ENCODE assay signal across 14 cellular contexts in genomic region chr17:49213803-49214202, GRCh38. TPM values are rescaled to one million over a fixed set of nuclear protein-coding genes. Genes with fewer than 3 reads are reported as not detected.
DNase-seq lines count a peak whose midpoint lies in the region; ATAC-seq and TF ChIP-seq lines count a peak whose summit lies in the region.
"Had no signal": no experiment of that assay in that cellular context is flagged by ENCODE, and none has a peak within 500 bp of the region (broad histone marks: within the 10 kb centered on the region; RNA-seq: fewer than 3 reads in every experiment).

No MANE protein-coding gene starts in this region.

- H3K27ac Mint-ChIP-seq in T-helper 2 cell treated with Interferon-gamma antibody and Interleukin-4, amounts not matched to agents 5 μg/mL and 100 μg/mL, for 36 hours, result no peak overlapping the region
- H3K27ac Mint-ChIP-seq in activated naive CD8-positive, alpha-beta T cell, result peak overlapping the region; percentile 96
- peak overlapping the region; percentile 73 to 99 (median 94) for H3K27ac Mint-ChIP-seq in naive thymus-derived CD8-positive, alpha-beta T cell

- no peak for TF ChIP-seq CTCF in GM12865 (IDR thresholded peaks at IDR 0.05; ENCODE audit: insufficient read depth, low read depth, low read length, missing control alignments)

- H3K36me3 Mint-ChIP-seq in T-helper 2 cell treated with Interferon-gamma antibody and Interleukin-4, amounts not matched to agents 5 μg/mL and 100 μg/mL, for 36 hours (ENCODE audit: low read depth), result peaks cover 48% of the 10 kb centered on the region
- H3K36me3 Mint-ChIP-seq in activated naive CD8-positive, alpha-beta T cell, result peaks cover 14% of the 10 kb centered on the region
- peaks cover 0 to 14% (median 0%) of the 10 kb centered on the region in 3 donors for H3K36me3 Mint-ChIP-seq in naive thymus-derived CD8-positive, alpha-beta T cell

- H3K4me3 ChIP-seq in GM12865 (ENCODE audit: low read depth, low read length), result peak overlapping the region; percentile 87
- H3K4me3 ChIP-seq: K562, thyroid gland had no signal

- peaks cover 74% of the 10 kb centered on the region for H3K4me1 Mint-ChIP-seq in T-helper 2 cell treated with Interferon-gamma antibody and Interleukin-4, amounts not matched to agents 5 μg/mL and 100 μg/mL, for 36 hours (ENCODE audit: low read depth)
- peaks cover 86% of the 10 kb centered on the region for H3K4me1 Mint-ChIP-seq in activated naive CD8-positive, alpha-beta T cell (ENCODE audit: low read depth)
- H3K4me1 Mint-ChIP-seq in naive thymus-derived CD8-positive, alpha-beta T cell, result peaks cover 64 to 95% (median 92%) of the 10 kb centered on the region in 4 donors

- ATAC-seq in naive thymus-derived CD8-positive, alpha-beta T cell, result no peak
- ATAC-seq in HG03571 (IDR thresholded peaks at IDR 0.05; ENCODE audit: unreplicated experiment), result no peak
- ATAC-seq: K562 had no signal

- peak overlapping the region; percentile 95 for H3K4me3 Mint-ChIP-seq in T-helper 2 cell treated with Interferon-gamma antibody and Interleukin-4, amounts not matched to agents 5 μg/mL and 100 μg/mL, for 36 hours
- H3K4me3 Mint-ChIP-seq in activated naive CD8-positive, alpha-beta T cell, result peak overlapping the region; percentile 78
- peak overlapping the region; percentile 72 to 99 (median 92) for H3K4me3 Mint-ChIP-seq in naive thymus-derived CD8-positive, alpha-beta T cell

- H3K27me3 Mint-ChIP-seq in T-helper 2 cell treated with Interferon-gamma antibody and Interleukin-4, amounts not matched to agents 5 μg/mL and 100 μg/mL, for 36 hours (ENCODE audit: low read depth), result no peaks in the 10 kb centered on the region
- H3K27me3 Mint-ChIP-seq in activated naive CD8-positive, alpha-beta T cell, result no peaks in the 10 kb centered on the region
- H3K27me3 Mint-ChIP-seq in naive thymus-derived CD8-positive, alpha-beta T cell, result no peaks in the 10 kb centered on the region

- no peaks in the 10 kb centered on the region for H3K9me3 Mint-ChIP-seq in T-helper 2 cell treated with Interferon-gamma antibody and Interleukin-4, amounts not matched to agents 5 μg/mL and 100 μg/mL, for 36 hours
- H3K9me3 Mint-ChIP-seq in activated naive CD8-positive, alpha-beta T cell (ENCODE audit: low read depth), result no peaks in the 10 kb centered on the region
- no peaks in the 10 kb centered on the region for H3K9me3 Mint-ChIP-seq in naive thymus-derived CD8-positive, alpha-beta T cell

- DNase-seq in T-helper 2 cell treated with Interferon-gamma antibody and Interleukin-4, amounts not matched to agents 5 μg/mL and 100 μg/mL, for 36 hours (ENCODE audit: low spot score), result no peak
- DNase-seq in T-helper 2 cell, result no peak
- DNase-seq in GM12865 (ENCODE audit: low read depth), result no peak
- no peak for DNase-seq in naive thymus-derived CD8-positive, alpha-beta T cell
- DNase-seq in DMS 273 treated with DMSO at 0.1 percent for 48 hours (lab: John Stamatoyannopoulos, UW), result no peak
- DNase-seq in GDM1 (lab: John Stamatoyannopoulos, UW), result no peak
- DNase-seq: brain microvascular endothelial cell, NCI-H1436, NCI-H524 treated with DMSO at 0.1 percent for 48 hours, thyroid gland had no signal

- POLR2A ChIA-PET in naive thymus-derived CD8-positive, alpha-beta T cell (lab: Charles Lee), result interaction anchor here (1.3 to 13.0 kb wide), 4 partner anchors 8 to 21 kb away, joined by 4 to 195 read pairs (median 20); no protein-coding TSS in a partner anchor

RNA-seq across cellular contexts. Expression of gene ABI3, which starts 3.3 kb away (rescaled TPM):
- 10 to 100 TPM; 16.6 to 16.9 TPM for total RNA-seq in naive thymus-derived CD8-positive, alpha-beta T cell
- 10 to 100 TPM; 27.7 to 50.7 (median 48.4) TPM for polyA plus RNA-seq in naive thymus-derived CD8-positive, alpha-beta T cell
- total RNA-seq: K562 had no signal
- polyA plus RNA-seq: K562 had no signal

RNA-seq across cellular contexts. Expression of gene GNGT2, which starts 3.4 kb away (rescaled TPM):
- 1 to 10 TPM; 4.7 to 7.0 TPM for total RNA-seq in naive thymus-derived CD8-positive, alpha-beta T cell
- 10 to 100 TPM; 14.7 to 25.8 (median 17.1) TPM for polyA plus RNA-seq in naive thymus-derived CD8-positive, alpha-beta T cell
- total RNA-seq: A172, K562 had no signal
- polyA plus RNA-seq: K562 had no signal

RNA-seq across cellular contexts. Expression of gene PHOSPHO1, which starts 16.8 kb away (rescaled TPM):
- not detected for total RNA-seq in naive thymus-derived CD8-positive, alpha-beta T cell
- polyA plus RNA-seq in naive thymus-derived CD8-positive, alpha-beta T cell, result under 1 TPM; 0.25 to 0.62 (median 0.35) TPM
